In the genomic region with DNA sequence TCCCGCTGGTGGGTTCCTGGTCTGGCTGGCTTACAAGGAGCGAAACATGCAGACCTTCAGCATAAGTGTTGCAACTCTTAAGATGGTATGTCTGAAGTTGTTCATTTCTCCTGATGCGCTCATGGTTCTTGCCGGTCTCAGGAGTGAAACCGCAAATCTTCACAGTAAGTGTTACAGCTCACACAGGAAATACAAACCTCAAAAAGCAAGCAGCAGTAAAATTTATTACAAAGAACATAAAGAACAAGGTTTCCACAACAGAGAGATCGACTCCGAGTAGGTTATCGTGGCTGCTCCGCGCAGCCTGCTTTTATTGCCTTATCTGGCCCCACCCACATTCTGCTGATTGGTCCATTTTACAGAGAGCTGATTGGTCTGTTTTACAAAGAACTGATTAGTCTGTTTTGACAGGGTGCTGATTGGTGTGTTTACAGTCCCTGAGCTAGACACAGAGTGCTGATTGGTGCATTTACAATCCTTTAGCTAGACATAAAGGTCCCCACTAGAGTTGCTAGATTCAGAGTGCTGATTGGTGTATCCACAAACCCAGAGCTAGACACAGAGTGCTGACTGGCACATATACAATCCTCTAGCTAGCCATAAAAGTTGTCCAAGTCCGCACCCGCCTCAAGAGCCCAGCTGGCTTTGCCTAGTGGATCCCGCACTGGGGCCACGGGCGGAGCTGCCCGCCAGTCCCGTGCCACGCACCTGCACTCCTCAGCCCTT, we compare ENCODE assay signal across 1 cellular context.
TF ChIP-seq lines count a peak whose summit lies in the region.

No MANE protein-coding gene starts in this region.

TF ChIP-seq in HEK293, 187 proteins besides CTCF, POLR2A, EP300 and RAD21 (continued from another document):
- TF ChIP-seq ZBTB10 (tag by site-specific recombination; IDR thresholded peaks at IDR 0.05) (no peak), ZNF391 (tag by site-specific recombination; IDR thresholded peaks at IDR 0.05; ENCODE audit: borderline replicate concordance, low read depth) (no peak), ZNF596 (tag by site-specific recombination; IDR thresholded peaks at IDR 0.05) (no peak), ZNF561 (tag by site-specific recombination; IDR thresholded peaks at IDR 0.05; ENCODE audit: borderline replicate concordance) (no peak), ZNF473 (tag by site-specific recombination; IDR thresholded peaks at IDR 0.05) (no peak), ZNF202 (tag by site-specific recombination; IDR thresholded peaks at IDR 0.05; ENCODE audit: borderline replicate concordance) (no peak), ZNF791 (tag by site-specific recombination; IDR thresholded peaks at IDR 0.05) (no peak), ZNF239 (tag by site-specific recombination; IDR thresholded peaks at IDR 0.05) (no peak)
- TF ChIP-seq, protein P1, sequence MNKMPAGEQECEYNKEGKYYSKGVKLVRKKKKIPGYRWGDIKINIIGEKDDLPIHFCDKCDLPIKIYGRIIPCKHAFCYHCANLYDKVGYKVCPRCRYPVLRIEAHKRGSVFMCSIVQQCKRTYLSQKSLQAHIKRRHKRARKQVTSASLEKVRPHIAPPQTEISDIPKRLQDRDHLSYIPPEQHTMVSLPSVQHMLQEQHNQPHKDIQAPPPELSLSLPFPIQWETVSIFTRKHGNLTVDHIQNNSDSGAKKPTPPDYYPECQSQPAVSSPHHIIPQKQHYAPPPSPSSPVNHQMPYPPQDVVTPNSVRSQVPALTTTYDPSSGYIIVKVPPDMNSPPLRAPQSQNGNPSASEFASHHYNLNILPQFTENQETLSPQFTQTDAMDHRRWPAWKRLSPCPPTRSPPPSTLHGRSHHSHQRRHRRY (tag by site-specific recombination; IDR thresholded peaks at IDR 0.05), result no peak
